ENCODE assay signal across 8 cellular contexts in the genomic region with DNA sequence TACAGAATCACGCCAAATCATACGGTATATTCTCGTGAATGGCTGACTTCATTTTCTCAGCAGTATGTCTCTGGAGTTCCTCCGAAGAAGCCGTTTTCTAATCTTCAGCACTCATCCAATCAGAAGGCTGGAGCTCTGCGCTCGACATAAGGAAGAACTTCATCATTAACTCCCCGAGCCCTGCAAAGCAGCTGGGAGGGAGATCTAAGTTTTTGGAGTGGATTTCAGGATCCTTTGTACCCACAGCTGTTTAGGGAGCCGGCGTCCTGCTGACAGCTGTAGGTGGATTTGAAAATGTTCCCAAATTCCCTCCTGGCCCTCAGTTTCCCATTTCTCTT. TPM values are rescaled to one million over a fixed set of nuclear protein-coding genes. Genes with fewer than 3 reads are reported as not detected.
A peak's percentile ranks its signal among the peaks of the same experiment; 100 is the strongest.
DNase-seq lines count a peak whose midpoint lies in the region; ATAC-seq and TF ChIP-seq lines count a peak whose summit lies in the region.

No MANE protein-coding gene starts in this region.

- DNase-seq in Daoy (ENCODE audit: low read depth) (peak; percentile 70), SJCRH30 (peak; percentile 34 to 72), foreskin melanocyte (peak; percentile 29), sigmoid colon (peak; percentile 78), NCI-H1436 treated with DMSO at 0.1 percent for 48 hours (lab: John Stamatoyannopoulos, UW) (no peak), NK-92 (lab: John Stamatoyannopoulos, UW; ENCODE audit: unreplicated experiment) (no peak)

- H3K4me1 ChIP-seq in SJCRH30 = peaks cover 4% of the 10 kb centered on the region; the same call in 1 of the 2 replicates
- H3K4me1 ChIP-seq in sigmoid colon = peaks cover 0 to 4% (median 2%) of the 10 kb centered on the region in 4 donors

- ATAC-seq in GM19467 (IDR thresholded peaks at IDR 0.05; ENCODE audit: unreplicated experiment) (no peak), GM18909 (IDR thresholded peaks at IDR 0.05; ENCODE audit: poor library complexity, unreplicated experiment) (no peak)

- H3K36me3 ChIP-seq in SJCRH30 (no peaks in the 10 kb centered on the region), sigmoid colon (no peaks in the 10 kb centered on the region)

- H3K9me3 ChIP-seq in SJCRH30 (replicated peaks) (no peaks in the 10 kb centered on the region), sigmoid colon (no peaks in the 10 kb centered on the region)

- H3K27ac ChIP-seq in SJCRH30 (no peak overlapping the region), sigmoid colon (peak overlapping the region; percentile 55 to 85 (median 80))

- no peak for TF ChIP-seq EP300 in sigmoid colon (IDR thresholded peaks at IDR 0.05)

- TF ChIP-seq POLR2A in sigmoid colon (IDR thresholded peaks at IDR 0.05) = no peak

- H3K4me3 ChIP-seq in SJCRH30 (peak overlapping the region; percentile 56), sigmoid colon (peak overlapping the region; percentile 40 to 57 (median 54))

- intact Hi-C loops in sigmoid colon (cut with DNase I) = no loop called here

- TF ChIP-seq CTCF in sigmoid colon (IDR thresholded peaks at IDR 0.05) = no peak

- H3K27me3 ChIP-seq in SJCRH30 (no peaks in the 10 kb centered on the region), sigmoid colon (no peaks in the 10 kb centered on the region)

- 56 to 71% methylated on average over 10 of the region's 10 CpGs for WGBS in sigmoid colon, 2 donors

RNA-seq across cellular contexts. Expression of a gene that starts 40.7 kb away (rescaled TPM):
- total RNA-seq in Daoy (2014; rRNA removed; shearing (Covaris generic)) = 4.2 and 5.0 TPM in 2 replicates
- 3.4 and 6.0 TPM in 2 replicates for total RNA-seq in SJCRH30 (2014; rRNA removed; shearing (Covaris generic))
- total RNA-seq in sigmoid colon = 10 to 100 TPM in 3 of 4 donors, 1 to 10 TPM in 1; 8.2 to 23.0 (median 12.8) TPM
- polyA plus RNA-seq in sigmoid colon = 1 to 10 TPM in 1 of 3 donors, under 1 TPM in 1, not detected in 1; under 0.01 to 2.2 TPM

Comparison
In these comparisons a context has a peak if more than half of its experiments do, and no peak if none do; other contexts are left out.
1. DNase-seq: peak in Daoy (single experiment), SJCRH30 (2 of 2), foreskin melanocyte (single experiment) and sigmoid colon (single experiment); none in NCI-H1436 treated with DMSO at 0.1 percent for 48 hours (single experiment) and NK-92 (single experiment).